18 cellular contexts compared by ENCODE assay signal in genomic region chrX:101602077-101602476, GRCh38.
"Had no signal": no experiment of that assay in that cellular context is flagged by ENCODE, and none has a peak within 500 bp of the region (broad histone marks: within the 10 kb centered on the region; RNA-seq: fewer than 3 reads in every experiment).

No MANE protein-coding gene starts in this region.

- H3K4me1 Mint-ChIP-seq: activated naive CD8-positive, alpha-beta T cell treated with anti-CD3 and anti-CD28 coated beads, Interleukin-2, amount 10 ng/mL, durations not matched to agents 7 days and 5 days; memory B cell had no signal

- FAIRE-seq: kidney had no signal

- H3K27me3 ChIP-seq: ascending aorta, gastroesophageal sphincter, right lobe of liver had no signal

- H3K27ac Mint-ChIP-seq: activated naive CD8-positive, alpha-beta T cell treated with anti-CD3 and anti-CD28 coated beads, Interleukin-2, amount 10 ng/mL, durations not matched to agents 7 days and 5 days; dendritic cell treated with granulocyte-macrophage colony-stimulating factor and Interleukin-4, amounts not matched to agents 40 ng/mL and 50 ng/mL, for 4 days; memory B cell; nephron; type B pancreatic cell had no signal

- H3K9me3 Mint-ChIP-seq: activated naive CD8-positive, alpha-beta T cell treated with anti-CD3 and anti-CD28 coated beads, Interleukin-2, amount 10 ng/mL, durations not matched to agents 7 days and 5 days; dendritic cell treated with granulocyte-macrophage colony-stimulating factor and Interleukin-4, amounts not matched to agents 40 ng/mL and 50 ng/mL, for 4 days; memory B cell had no signal

- H3K27me3 Mint-ChIP-seq: type B pancreatic cell had no signal

- H3K36me3 Mint-ChIP-seq: activated naive CD8-positive, alpha-beta T cell treated with anti-CD3 and anti-CD28 coated beads, Interleukin-2, amount 10 ng/mL, durations not matched to agents 7 days and 5 days; memory B cell; type B pancreatic cell had no signal

- H3K36me3 ChIP-seq: ascending aorta, gastroesophageal sphincter, left ventricle myocardium inferior, right lobe of liver, spleen had no signal

- H3K4me3 Mint-ChIP-seq: activated naive CD8-positive, alpha-beta T cell treated with anti-CD3 and anti-CD28 coated beads, Interleukin-2, amount 10 ng/mL, durations not matched to agents 7 days and 5 days; dendritic cell treated with granulocyte-macrophage colony-stimulating factor and Interleukin-4, amounts not matched to agents 40 ng/mL and 50 ng/mL, for 4 days; memory B cell; type B pancreatic cell had no signal

- H3K4me1 ChIP-seq: ascending aorta, gastroesophageal sphincter, left ventricle myocardium inferior, psoas muscle, right lobe of liver, spleen had no signal

- H3K9me3 ChIP-seq: ascending aorta, gastroesophageal sphincter, left ventricle myocardium inferior, psoas muscle, right lobe of liver, spleen had no signal

- DNase-seq: activated gamma-delta T cell treated with Interleukin-2 at 50 U/mL for 16 hours; activated naive CD8-positive, alpha-beta T cell treated with anti-CD3 and anti-CD28 coated beads, Interleukin-2, amount 10 ng/mL, durations not matched to agents 7 days and 5 days; activated T-cell treated with anti-CD3 and anti-CD28 coated beads, Interleukin-2, amount 50 U/mL, for 48 hours; erythroblast; kidney; left ventricle myocardium inferior; occipital lobe; psoas muscle; right lobe of liver; spleen; stimulated activated CD4-positive, alpha-beta T cell treated with anti-CD3 and anti-CD28 coated beads, Interleukin-2, amount 100 ng/mL, for 24 hours; stimulated activated naive CD4-positive, alpha-beta T cell had no signal

- H3K27ac ChIP-seq: ascending aorta, gastroesophageal sphincter, left ventricle myocardium inferior, psoas muscle, right lobe of liver, spleen had no signal

- H3K4me3 ChIP-seq: ascending aorta, gastroesophageal sphincter, left ventricle myocardium inferior, psoas muscle, right lobe of liver, spleen had no signal
